7 cellular contexts compared by ENCODE assay signal in genomic region chr5:134650660-134651059, GRCh38. TPM values are rescaled to one million over a fixed set of nuclear protein-coding genes. Genes with fewer than 3 reads are reported as not detected.
DNase-seq lines count a peak whose midpoint lies in the region; ATAC-seq, FAIRE-seq and TF ChIP-seq lines count a peak whose summit lies in the region.
"Not testable (repeated sequence)": the region's sequence is repeated elsewhere in the genome, so short reads cannot be mapped to it uniquely, and the experiment has no call there.

No MANE protein-coding gene starts in this region.

- CTCF ChIA-PET in Calu3 (lab: Charles Lee), result interaction anchor here (0.7 to 0.9 kb wide), 4 partner anchors 40 to 369 kb away, joined by 3 to 5 read pairs (median 4); no protein-coding TSS in a partner anchor
- CTCF ChIA-PET in activated naive CD4-positive, alpha-beta T cell treated with anti-CD3 and anti-CD28 coated beads for 36 hours (lab: Charles Lee); HepG2 (lab: Yijun Ruan, JAX; ENCODE audit: low intra/inter-chr PET ratio, low total read pairs): not testable (repeated sequence)

- 52% methylated on average over 6 of the region's 6 CpGs for WGBS in HepG2 (ENCODE audit: low lambda C conversion rate)
- 51 to 64% (median 51%) methylated on average over 6 of the region's 6 CpGs for WGBS in psoas muscle, 3 donors

- not testable (repeated sequence) for H3K9me3 ChIP-seq in duodenal mucosa (ENCODE audit: control insufficient read depth in 1 of 2, low read length in 2 of 2); HepG2 (ENCODE audit: low read length); psoas muscle

- not testable (repeated sequence) for H3K27me3 Mint-ChIP-seq in Calu3 (ENCODE audit: unreplicated experiment); T-helper 2 cell treated with Interferon-gamma antibody and Interleukin-4, amounts not matched to agents 5 μg/mL and 100 μg/mL, for 36 hours (ENCODE audit: low read depth); activated naive CD4-positive, alpha-beta T cell treated with anti-CD3 and anti-CD28 coated beads for 36 hours (ENCODE audit: low read depth)

- H3K4me2 ChIP-seq in KMS-11 (peak overlapping the region; percentile 43), HepG2 (ENCODE audit: low read depth, low read length) (peak overlapping the region; percentile 93)

- POLR2A ChIA-PET in HepG2 (lab: Yijun Ruan, JAX), result interaction anchor here (1.2 to 1.4 kb wide), 2 partner anchors 12 to 24 kb away, joined by 3 to 5 read pairs; no protein-coding TSS in a partner anchor

- not testable (repeated sequence) for TF ChIP-seq CTCF in Calu3 (IDR thresholded peaks at IDR 0.05; ENCODE audit: unreplicated experiment); KMS-11 (conservative IDR thresholded peaks at IDR 0.05; ENCODE audit: low read depth, low read length); HepG2 (CRISPR knock-in tag; IDR thresholded peaks at IDR 0.05); psoas muscle (IDR thresholded peaks at IDR 0.05)

- H3K4me1 ChIP-seq in KMS-11 (ENCODE audit: low read depth, poor library complexity, severe bottlenecking) (peaks cover 33% of the 10 kb centered on the region), HepG2 (ENCODE audit: insufficient read depth, low read length) (peaks cover 75% of the 10 kb centered on the region), psoas muscle (peaks cover 26% of the 10 kb centered on the region)
- H3K4me1 ChIP-seq in duodenal mucosa (ENCODE audit: control insufficient read depth in 1 of 2, insufficient read depth in 2 of 2, low read length in 2 of 2), result not testable (repeated sequence)

- not testable (repeated sequence) for H3K27me3 ChIP-seq in KMS-11 (ENCODE audit: insufficient read depth, low read depth); duodenal mucosa (ENCODE audit: control insufficient read depth in 1 of 2, insufficient read depth in 2 of 2, low read length in 2 of 2); HepG2 (ENCODE audit: control insufficient read depth in 1 of 2, insufficient read depth in 2 of 2, low read length in 2 of 2); psoas muscle (ENCODE audit: insufficient read depth in 3 of 3, low read length in 2 of 3)

- peak overlapping the region; percentile 100 for H3K27ac Mint-ChIP-seq in Calu3 (ENCODE audit: unreplicated experiment)
- peak overlapping the region; percentile 45 for H3K27ac Mint-ChIP-seq in T-helper 2 cell treated with Interferon-gamma antibody and Interleukin-4, amounts not matched to agents 5 μg/mL and 100 μg/mL, for 36 hours
- H3K27ac Mint-ChIP-seq in activated naive CD4-positive, alpha-beta T cell treated with anti-CD3 and anti-CD28 coated beads for 36 hours, result not testable (repeated sequence)

- peaks cover 33% of the 10 kb centered on the region for H3K36me3 Mint-ChIP-seq in Calu3 (ENCODE audit: insufficient read depth, unreplicated experiment)
- peaks cover 16% of the 10 kb centered on the region for H3K36me3 Mint-ChIP-seq in T-helper 2 cell treated with Interferon-gamma antibody and Interleukin-4, amounts not matched to agents 5 μg/mL and 100 μg/mL, for 36 hours (ENCODE audit: low read depth)
- not testable (repeated sequence) for H3K36me3 Mint-ChIP-seq in activated naive CD4-positive, alpha-beta T cell treated with anti-CD3 and anti-CD28 coated beads for 36 hours (ENCODE audit: low read depth)

- H3K4me3 ChIP-seq in KMS-11 (IDR thresholded peaks at IDR 0.05; ENCODE audit: insufficient read depth, low read depth, low read length), result not testable (repeated sequence)
- H3K4me3 ChIP-seq in duodenal mucosa (ENCODE audit: low read depth in 1 of 2, low read length in 2 of 2) (peak overlapping the region; percentile 96 to 99), HepG2 (replicated peaks in 1 of 3; ENCODE audit: insufficient read depth in 1 of 3, low read depth in 2 of 3, low read length in 3 of 3) (peak overlapping the region; percentile 79 to 97 (median 97)), psoas muscle (peak overlapping the region; percentile 98)

- H3K36me3 ChIP-seq in KMS-11 (ENCODE audit: insufficient read depth); duodenal mucosa (ENCODE audit: control insufficient read depth in 1 of 2, insufficient read depth in 2 of 2, low read length in 2 of 2): not testable (repeated sequence)
- peaks cover 0 to 18% of the 10 kb centered on the region in 2 experiments; a peak in 2 of 5 replicates for H3K36me3 ChIP-seq in HepG2 (replicated peaks in 1 of 2; ENCODE audit: control insufficient read depth in 1 of 2, insufficient read depth in 2 of 2, low read length in 2 of 2)
- peaks cover 0 to 15% of the 10 kb centered on the region in 2 donors for H3K36me3 ChIP-seq in psoas muscle (ENCODE audit: insufficient read depth in 1 of 2, low read depth in 1 of 2)

- not testable (repeated sequence) for H3K4me1 Mint-ChIP-seq in Calu3 (ENCODE audit: low read depth, unreplicated experiment)
- H3K4me1 Mint-ChIP-seq in T-helper 2 cell treated with Interferon-gamma antibody and Interleukin-4, amounts not matched to agents 5 μg/mL and 100 μg/mL, for 36 hours (ENCODE audit: low read depth), result peaks cover 17% of the 10 kb centered on the region
- peaks cover 38% of the 10 kb centered on the region for H3K4me1 Mint-ChIP-seq in activated naive CD4-positive, alpha-beta T cell treated with anti-CD3 and anti-CD28 coated beads for 36 hours (ENCODE audit: low read depth)

- intact Hi-C loops in Calu3 (cut with micrococcal nuclease; ENCODE audit: unreplicated experiment); activated naive CD4-positive, alpha-beta T cell treated with anti-CD3 and anti-CD28 coated beads for 36 hours (cut with micrococcal nuclease); psoas muscle (cut with DNase I): not testable (repeated sequence)
- intact Hi-C loops in HepG2 (cut with micrococcal nuclease; ENCODE audit: unreplicated experiment), result loop anchor here (2.0 kb wide), 1 partner anchor 64 kb away; no protein-coding TSS in a partner anchor

- not testable (repeated sequence) for H3K27ac ChIP-seq in KMS-11; duodenal mucosa (ENCODE audit: low read depth, low read length); HepG2 (ENCODE audit: extremely low read length, insufficient read depth, low read length)
- peak overlapping the region; percentile 99 for H3K27ac ChIP-seq in psoas muscle

- H3K4me3 Mint-ChIP-seq in Calu3 (ENCODE audit: low read depth, unreplicated experiment), result peak overlapping the region; percentile 100
- H3K4me3 Mint-ChIP-seq in T-helper 2 cell treated with Interferon-gamma antibody and Interleukin-4, amounts not matched to agents 5 μg/mL and 100 μg/mL, for 36 hours, result peak overlapping the region; percentile 98
- peak overlapping the region; percentile 42 for H3K4me3 Mint-ChIP-seq in activated naive CD4-positive, alpha-beta T cell treated with anti-CD3 and anti-CD28 coated beads for 36 hours

- in situ Hi-C loops in HepG2 (cut with HindIII; ENCODE audit: extremely low pct_ligation_motif_present, low pct_unique_long_range_greater_than_20kb), result not testable (repeated sequence)

- not testable (repeated sequence) for H3K9ac ChIP-seq in KMS-11
- H3K9ac ChIP-seq in duodenal mucosa (ENCODE audit: low read depth in 1 of 2, low read length in 2 of 2), result peak overlapping the region in 1 of 2 donors; percentile 99
- peak overlapping the region; percentile 99 for H3K9ac ChIP-seq in HepG2 (ENCODE audit: insufficient read depth, low read depth, low read length)

- H4K20me1 ChIP-seq in KMS-11 (ENCODE audit: insufficient read depth), result not testable (repeated sequence)
- H4K20me1 ChIP-seq in HepG2 (ENCODE audit: insufficient read depth, low read length), result peaks cover 16% of the 10 kb centered on the region

- not testable (repeated sequence) for H3K9me3 Mint-ChIP-seq in Calu3 (ENCODE audit: low read depth, unreplicated experiment); T-helper 2 cell treated with Interferon-gamma antibody and Interleukin-4, amounts not matched to agents 5 μg/mL and 100 μg/mL, for 36 hours; activated naive CD4-positive, alpha-beta T cell treated with anti-CD3 and anti-CD28 coated beads for 36 hours

- BruUV-seq in Calu3 (replicated peaks; lab: Mats Ljungman, UMichigan); HepG2 (replicated peaks; lab: Mats Ljungman, UMichigan): not testable (repeated sequence)

- ATAC-seq in HepG2, psoas muscle: not testable (repeated sequence)

- not testable (repeated sequence) for TF ChIP-seq POLR2A in HepG2 (IDR thresholded peaks at IDR 0.05; ENCODE audit: insufficient read depth in 1 of 2, low read depth in 2 of 2, low read length in 2 of 2)

- H2AFZ ChIP-seq in KMS-11 (ENCODE audit: low read depth); HepG2 (ENCODE audit: low read length): not testable (repeated sequence)

- not testable (repeated sequence) for DNase-seq in Calu3; T-helper 2 cell treated with Interferon-gamma antibody and Interleukin-4, amounts not matched to agents 5 μg/mL and 100 μg/mL, for 36 hours (ENCODE audit: low spot score); activated naive CD4-positive, alpha-beta T cell treated with anti-CD3 and anti-CD28 coated beads for 36 hours; HepG2 (ENCODE audit: low spot score); psoas muscle

- TF ChIP-seq RAD21 in HepG2 (CRISPR knock-in tag; IDR thresholded peaks at IDR 0.05), result not testable (repeated sequence)

- FAIRE-seq in HepG2 (lab: Jason Lieb, UNC), result not testable (repeated sequence)

- H3K79me2 ChIP-seq in KMS-11 (ENCODE audit: insufficient read depth, low read depth), result peaks cover 70% of the 10 kb centered on the region
- H3K79me2 ChIP-seq in HepG2 (ENCODE audit: insufficient read depth, low read length), result peaks cover 67% of the 10 kb centered on the region

- not testable (repeated sequence) for TF ChIP-seq EP300 in HepG2 (IDR thresholded peaks at IDR 0.05; ENCODE audit: low read depth in 2 of 2, low read length in 2 of 2); HepG2 (CRISPR knock-in tag; IDR thresholded peaks at IDR 0.05; ENCODE audit: borderline replicate concordance)

RNA-seq across cellular contexts. Expression of gene SEC24A, which starts 2.1 kb away (rescaled TPM):
- total RNA-seq in Calu3 (2022) (35.2 and 38.4 TPM in 2 replicates), HepG2 (2016; rRNA removed; fragmentation: Illumina TruSeq; extraction: Trizol) (30.5 and 56.6 TPM in 2 replicates), psoas muscle (10 to 100 TPM in 3 of 4 donors, 1 to 10 TPM in 1; 5.7 to 25.2 (median 13.7) TPM)
- 10 to 100 TPM; 16.6 to 18.5 TPM for total RNA-seq in activated naive CD4-positive, alpha-beta T cell treated with anti-CD3 and anti-CD28 coated beads for 36 hours
- total RNA-seq in HepG2 (2016; cell fraction: cytosol; rRNA removed; fragmentation: Illumina TruSeq; extraction: Trizol; ENCODE audit: low read depth), result 8.6 and 10.2 TPM in 2 replicates
- 28.5 and 53.5 TPM in 2 replicates for total RNA-seq in HepG2 (2016; cell fraction: insoluble cytoplasmic fraction; rRNA removed; fragmentation: Illumina TruSeq; extraction: Trizol)
- total RNA-seq in HepG2 (2016; cell fraction: membrane; rRNA removed; fragmentation: Illumina TruSeq; extraction: Trizol), result 15.9 and 16.9 TPM in 2 replicates
- 30.3 and 31.4 TPM in 2 replicates for total RNA-seq in HepG2 (2016; cell fraction: nucleus; rRNA removed; fragmentation: Illumina TruSeq; extraction: Trizol)
- polyA plus RNA-seq in HepG2 (2011; rRNA removed) (39.6 and 56.8 TPM in 2 replicates), psoas muscle (10 to 100 TPM in 2 of 3 donors, 1 to 10 TPM in 1; 6.7 to 18.9 (median 17.2) TPM)
- 32.2 and 37.4 TPM in 2 replicates for polyA plus RNA-seq in HepG2 (2011; cell fraction: cytosol; rRNA removed)
- 22.5 and 25.0 TPM in 2 replicates for polyA plus RNA-seq in HepG2 (2011; cell fraction: nucleus; rRNA removed)
- 21.7 and 26.9 TPM in 2 replicates for polyA plus RNA-seq in HepG2 (2012)
- 1.3 and 1.4 TPM in 2 replicates for polyA plus RNA-seq in HepG2 (2016; cell fraction: cytosol; fragmentation: Illumina TruSeq; extraction: Trizol; ENCODE audit: low read depth)
- 44.8 and 45.8 TPM in 2 replicates for polyA plus RNA-seq in HepG2 (2016; cell fraction: insoluble cytoplasmic fraction; fragmentation: Illumina TruSeq; extraction: Trizol; ENCODE audit: low read depth)
- polyA plus RNA-seq in HepG2 (2016; cell fraction: membrane; fragmentation: Illumina TruSeq; extraction: Trizol; ENCODE audit: low read depth), result 4.6 and 6.1 TPM in 2 replicates
- polyA plus RNA-seq in HepG2 (2016; cell fraction: nucleus; fragmentation: Illumina TruSeq; extraction: Trizol; ENCODE audit: insufficient read depth, low read depth), result 26.6 and 29.0 TPM in 2 replicates
- 36.1 and 80.0 TPM in 2 replicates for polyA minus RNA-seq in HepG2 (2011; rRNA and poly(A)+ RNA removed; ENCODE audit: low replicate concordance)
- 51.2 and 62.4 TPM in 2 replicates for polyA minus RNA-seq in HepG2 (2011; cell fraction: cytosol; rRNA and poly(A)+ RNA removed)
- 61.9 and 65.6 TPM in 2 replicates for polyA minus RNA-seq in HepG2 (2011; cell fraction: nucleus; rRNA and poly(A)+ RNA removed)

RNA-seq across cellular contexts. Expression of gene SAR1B, which starts 18.0 kb away (rescaled TPM):
- 86.9 and 95.4 TPM in 2 replicates for total RNA-seq in Calu3 (2022)
- 10 to 100 TPM; 42.5 to 42.8 TPM for total RNA-seq in activated naive CD4-positive, alpha-beta T cell treated with anti-CD3 and anti-CD28 coated beads for 36 hours
- total RNA-seq in HepG2 (2016; rRNA removed; fragmentation: Illumina TruSeq; extraction: Trizol), result 73.0 and 99.7 TPM in 2 replicates
- total RNA-seq in HepG2 (2016; cell fraction: cytosol; rRNA removed; fragmentation: Illumina TruSeq; extraction: Trizol; ENCODE audit: low read depth), result 19.0 and 26.0 TPM in 2 replicates
- total RNA-seq in HepG2 (2016; cell fraction: insoluble cytoplasmic fraction; rRNA removed; fragmentation: Illumina TruSeq; extraction: Trizol), result 71.3 and 99.4 TPM in 2 replicates
- total RNA-seq in HepG2 (2016; cell fraction: membrane; rRNA removed; fragmentation: Illumina TruSeq; extraction: Trizol), result 25.2 and 29.6 TPM in 2 replicates
- total RNA-seq in HepG2 (2016; cell fraction: nucleus; rRNA removed; fragmentation: Illumina TruSeq; extraction: Trizol), result 76.4 and 91.6 TPM in 2 replicates
- polyA plus RNA-seq in HepG2 (2011; rRNA removed), result 33.2 and 43.0 TPM in 2 replicates
- polyA plus RNA-seq in HepG2 (2011; cell fraction: cytosol; rRNA removed), result 14.1 and 24.4 TPM in 2 replicates
- 12.1 and 18.4 TPM in 2 replicates for polyA plus RNA-seq in HepG2 (2011; cell fraction: nucleus; rRNA removed)
- 46.5 and 59.9 TPM in 2 replicates for polyA plus RNA-seq in HepG2 (2012)
- 11.2 and 12.4 TPM in 2 replicates for polyA plus RNA-seq in HepG2 (2016; cell fraction: cytosol; fragmentation: Illumina TruSeq; extraction: Trizol; ENCODE audit: low read depth)
- 43.4 and 51.8 TPM in 2 replicates for polyA plus RNA-seq in HepG2 (2016; cell fraction: insoluble cytoplasmic fraction; fragmentation: Illumina TruSeq; extraction: Trizol; ENCODE audit: low read depth)
- polyA plus RNA-seq in HepG2 (2016; cell fraction: membrane; fragmentation: Illumina TruSeq; extraction: Trizol; ENCODE audit: low read depth), result 11.1 and 11.7 TPM in 2 replicates
- polyA plus RNA-seq in HepG2 (2016; cell fraction: nucleus; fragmentation: Illumina TruSeq; extraction: Trizol; ENCODE audit: insufficient read depth, low read depth), result 92.7 and 95.6 TPM in 2 replicates
- polyA minus RNA-seq in HepG2 (2011; rRNA and poly(A)+ RNA removed; ENCODE audit: low replicate concordance), result 25.6 and 32.4 TPM in 2 replicates
- polyA minus RNA-seq in HepG2 (2011; cell fraction: cytosol; rRNA and poly(A)+ RNA removed), result 42.9 and 70.5 TPM in 2 replicates
- 27.7 and 36.6 TPM in 2 replicates for polyA minus RNA-seq in HepG2 (2011; cell fraction: nucleus; rRNA and poly(A)+ RNA removed)
- 100 to 1,000 TPM; 161 to 238 (median 206) TPM for total RNA-seq in psoas muscle
- polyA plus RNA-seq in psoas muscle, result 100 to 1,000 TPM; 116 to 188 (median 126) TPM

Comparison
In these comparisons a context has a peak if more than half of its experiments do, and no peak if none do; other contexts are left out.
1. H3K4me3 Mint-ChIP-seq: peak in every context shown above with its lines; median percentile 100 in Calu3; 98 in T-helper 2 cell treated with Interferon-gamma antibody and Interleukin-4, amounts not matched to agents 5 μg/mL and 100 μg/mL, for 36 hours; 42 in activated naive CD4-positive, alpha-beta T cell treated with anti-CD3 and anti-CD28 coated beads for 36 hours.